In the genomic region with DNA sequence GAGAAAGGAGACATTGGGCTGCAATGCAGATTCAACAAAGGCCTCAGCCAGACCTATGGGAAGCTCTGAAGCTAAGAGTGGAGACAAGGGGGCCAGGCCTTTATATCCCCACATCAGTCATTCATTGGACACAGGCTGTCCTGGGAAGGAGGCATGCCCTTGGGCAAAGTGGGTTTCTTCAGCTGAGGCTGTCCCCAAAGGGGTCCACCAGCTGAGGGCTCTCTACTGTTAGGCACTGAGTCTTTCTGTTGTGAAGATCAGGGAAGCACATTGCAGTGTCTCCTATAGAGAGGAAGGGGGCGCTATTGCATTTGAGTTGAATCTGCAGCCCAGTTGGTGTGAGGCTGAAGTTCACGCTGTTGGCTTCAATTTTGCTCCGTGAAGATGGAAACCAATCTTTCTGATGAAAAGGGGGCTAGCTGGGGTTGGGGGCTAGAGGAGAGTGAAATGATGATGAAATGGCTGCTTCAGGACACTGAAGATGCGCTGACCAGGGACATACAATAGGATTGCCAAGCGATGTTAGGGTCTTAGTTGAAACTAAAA, we compare ENCODE assay signal across 7 cellular contexts. TPM values are rescaled to one million over a fixed set of nuclear protein-coding genes. Genes with fewer than 3 reads are reported as not detected.
DNase-seq lines count a peak whose midpoint lies in the region; FAIRE-seq and TF ChIP-seq lines count a peak whose summit lies in the region.

No MANE protein-coding gene starts in this region.

- H3K27ac ChIP-seq in astrocyte (ENCODE audit: low read depth, low read length) (no peak overlapping the region), hepatocyte (no peak overlapping the region), spleen (no peak overlapping the region)

- no peak overlapping the region for H3K9ac ChIP-seq in astrocyte (ENCODE audit: low read length)

- H3K27me3 ChIP-seq in GM06990 (replicated peaks; ENCODE audit: control insufficient read depth, insufficient read depth, low read length): no peaks in the 10 kb centered on the region
- no peaks in the 10 kb centered on the region for H3K27me3 ChIP-seq in astrocyte (ENCODE audit: insufficient read depth, low read length)
- no peaks in the 10 kb centered on the region for H3K27me3 ChIP-seq in hepatocyte
- no peaks in the 10 kb centered on the region for H3K27me3 ChIP-seq in spleen (replicated peaks in 1 of 7)

- peak overlapping the region; percentile 54 for H2AFZ ChIP-seq in astrocyte (ENCODE audit: low read depth, low read length)
- H2AFZ ChIP-seq in hepatocyte: peak overlapping the region; percentile 5

- H3K4me3 ChIP-seq in GM06990 (replicated peaks; ENCODE audit: low read depth, low read length) (no peak overlapping the region), astrocyte (ENCODE audit: insufficient read depth, low read depth, low read length) (no peak overlapping the region), hepatocyte (no peak overlapping the region), spleen (no peak overlapping the region)

- H3K9me2 ChIP-seq in hepatocyte (replicated peaks; ENCODE audit: insufficient read depth): no peaks in the 10 kb centered on the region

- H3K9me3 ChIP-seq in astrocyte (ENCODE audit: insufficient read depth, low read depth, low read length): no peaks in the 10 kb centered on the region
- H3K9me3 ChIP-seq in hepatocyte (ENCODE audit: low read depth): no peaks in the 10 kb centered on the region
- no peaks in the 10 kb centered on the region for H3K9me3 ChIP-seq in spleen

- TF ChIP-seq POLR2A in H54 (IDR thresholded peaks at IDR 0.05; ENCODE audit: low read depth, low read length): no peak
- no peak for TF ChIP-seq POLR2A in spleen (IDR thresholded peaks at IDR 0.05)

- H3K4me1 ChIP-seq in astrocyte (ENCODE audit: insufficient read depth, low read length) (no peaks in the 10 kb centered on the region), hepatocyte (ENCODE audit: insufficient read depth) (no peaks in the 10 kb centered on the region), spleen (peaks cover 0 to 5% (median 0%) of the 10 kb centered on the region in 6 donors)

- H3K36me3 Mint-ChIP-seq in astrocyte (ENCODE audit: low read depth, unreplicated experiment): no peaks in the 10 kb centered on the region

- WGBS in hepatocyte (ENCODE audit: low lambda C conversion rate, missing lambda C conversion rate): 38% methylated on average over 5 of the region's 5 CpGs
- WGBS in spleen, 5 donors: 34 to 44% (median 35%) methylated on average over 4 to 5 of the region's 5 CpGs

- intact Hi-C loops in spleen (cut with DNase I; ENCODE audit: low total_unique reads): loop anchor here (5.0 kb wide), 1 partner anchor 211 kb away; no protein-coding TSS in a partner anchor

- peak; percentile 33 for DNase-seq in GM06990 (ENCODE audit: extremely low read depth, insufficient read length)
- peak; percentile 50 for DNase-seq in H54 (ENCODE audit: insufficient read length, low spot score)
- peak; percentile 66 for DNase-seq in MV-4-11 (lab: John Stamatoyannopoulos, UW)
- DNase-seq in SK-N-DZ (ENCODE audit: low spot score): peak; percentile 63
- DNase-seq in astrocyte (ENCODE audit: low read depth): peak; percentile 18
- peak; percentile 76 for DNase-seq in hepatocyte (ENCODE audit: low spot score)
- no peak for DNase-seq in spleen

- H3K4me3 Mint-ChIP-seq in astrocyte (ENCODE audit: unreplicated experiment): no peak overlapping the region

- H3K27ac Mint-ChIP-seq in astrocyte (ENCODE audit: unreplicated experiment): no peak overlapping the region

- H3K36me3 ChIP-seq in GM06990 (ENCODE audit: control insufficient read depth, insufficient read depth, low read length): no peaks in the 10 kb centered on the region
- no peaks in the 10 kb centered on the region for H3K36me3 ChIP-seq in astrocyte (ENCODE audit: insufficient read depth, low read length)
- no peaks in the 10 kb centered on the region for H3K36me3 ChIP-seq in hepatocyte (replicated peaks; ENCODE audit: insufficient read depth, low read depth)
- no peaks in the 10 kb centered on the region for H3K36me3 ChIP-seq in spleen

- H3K27me3 Mint-ChIP-seq in astrocyte (ENCODE audit: low read depth, unreplicated experiment): peaks cover 6% of the 10 kb centered on the region

- H4K20me1 ChIP-seq in astrocyte (ENCODE audit: insufficient read depth, low read length) (no peaks in the 10 kb centered on the region), hepatocyte (ENCODE audit: insufficient read depth, poor library complexity, severe bottlenecking) (no peaks in the 10 kb centered on the region)

- no peaks in the 10 kb centered on the region for H3K9me3 Mint-ChIP-seq in astrocyte (ENCODE audit: unreplicated experiment)

- peak; percentile 64 for FAIRE-seq in H54 (lab: Jason Lieb, UNC)
- FAIRE-seq in astrocyte (lab: Jason Lieb, UNC): peak; percentile 91

- TF ChIP-seq CTCF in GM06990 (IDR thresholded peaks at IDR 0.05; ENCODE audit: insufficient read depth, low read length, poor library complexity, severe bottlenecking) (peak; percentile 87), astrocyte (IDR thresholded peaks at IDR 0.05; ENCODE audit: insufficient read depth, low read depth, low read length) (peak; percentile 60), hepatocyte (IDR thresholded peaks at IDR 0.05; ENCODE audit: poor library complexity) (peak; percentile 72), spleen (IDR thresholded peaks at IDR 0.05 in 8 of 11, conservative IDR thresholded peaks at IDR 0.05 in 3 of 11) (peak; percentile 70 to 90 (median 83))

- H3K79me2 ChIP-seq in astrocyte (ENCODE audit: insufficient read depth, low read length) (no peaks in the 10 kb centered on the region), hepatocyte (no peaks in the 10 kb centered on the region)

- H3K4me2 ChIP-seq in astrocyte (ENCODE audit: low read length) (no peak overlapping the region), hepatocyte (no peak overlapping the region)

- H3K4me1 Mint-ChIP-seq in astrocyte (ENCODE audit: low read depth, unreplicated experiment): no peaks in the 10 kb centered on the region

RNA-seq across cellular contexts. Expression of gene SLC25A5, which starts 48.0 kb away (rescaled TPM):
- 165 and 166 TPM in 2 replicates for polyA plus RNA-seq in SK-N-DZ (2014; cell fraction: cytosol; rRNA removed)
- polyA plus RNA-seq in SK-N-DZ (2014; cell fraction: nucleus; rRNA removed): 71.5 and 97.5 TPM in 2 replicates
- total RNA-seq in astrocyte (171 and 176 TPM in 2 replicates), hepatocyte (343 and 383 TPM in 2 replicates), spleen (100 to 1,000 TPM; 204 to 256 (median 238) TPM)
- polyA plus RNA-seq in hepatocyte (248 and 282 TPM in 2 replicates), spleen (100 to 1,000 TPM; 146 to 244 (median 226) TPM)

RNA-seq across cellular contexts. Expression of gene STEEP1, which starts 49.0 kb away (rescaled TPM):
- polyA plus RNA-seq in SK-N-DZ (2014; cell fraction: cytosol; rRNA removed): 55.5 and 57.3 TPM in 2 replicates
- polyA plus RNA-seq in SK-N-DZ (2014; cell fraction: nucleus; rRNA removed): 34.0 and 39.6 TPM in 2 replicates
- total RNA-seq in astrocyte (19.2 and 22.1 TPM in 2 replicates), hepatocyte (22.8 and 23.8 TPM in 2 replicates), spleen (10 to 100 TPM; 20.4 to 31.6 (median 24.6) TPM)
- polyA plus RNA-seq in hepatocyte (5.5 and 11.1 TPM in 2 replicates), spleen (10 to 100 TPM; 11.0 to 19.5 (median 13.2) TPM)

RNA-seq across cellular contexts. Expression of gene UBE2A, which starts 58.1 kb away (rescaled TPM):
- 36.6 and 48.1 TPM in 2 replicates for polyA plus RNA-seq in SK-N-DZ (2014; cell fraction: cytosol; rRNA removed)
- polyA plus RNA-seq in SK-N-DZ (2014; cell fraction: nucleus; rRNA removed): 45.3 and 64.4 TPM in 2 replicates
- total RNA-seq in astrocyte (75.9 and 78.9 TPM in 2 replicates), hepatocyte (48.9 and 54.5 TPM in 2 replicates), spleen (10 to 100 TPM; 40.8 to 53.4 (median 42.6) TPM)
- polyA plus RNA-seq in hepatocyte (64.4 and 72.6 TPM in 2 replicates), spleen (10 to 100 TPM; 38.5 to 50.5 (median 48.7) TPM)
